ENCODE assay signal across 11 cellular contexts in the genomic region with DNA sequence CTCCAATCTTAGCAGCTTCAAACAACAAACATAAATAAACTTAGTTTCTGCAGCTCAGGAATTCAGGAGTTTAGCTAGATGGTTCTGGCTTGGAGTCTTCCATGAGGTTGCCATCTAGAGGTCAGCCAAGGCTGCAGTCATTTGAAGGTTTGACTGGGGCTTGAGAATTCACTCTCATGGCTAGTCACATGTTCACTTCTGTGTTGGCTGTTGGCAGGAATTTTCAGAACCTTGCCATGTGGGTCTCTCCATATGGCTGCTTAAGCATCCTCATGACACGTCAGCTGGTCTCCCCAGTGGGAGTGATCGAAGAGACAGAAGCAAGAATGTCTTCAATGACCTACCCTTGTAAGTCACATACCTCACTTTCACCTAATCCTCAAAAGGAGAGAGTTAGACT.
DNase-seq lines count a peak whose midpoint lies in the region; ATAC-seq and TF ChIP-seq lines count a peak whose summit lies in the region.
"Had no signal": no experiment of that assay in that cellular context is flagged by ENCODE, and none has a peak within 500 bp of the region (broad histone marks: within the 10 kb centered on the region; RNA-seq: fewer than 3 reads in every experiment).

No MANE protein-coding gene starts in this region.

- ATAC-seq in HG03095 (IDR thresholded peaks at IDR 0.05; ENCODE audit: unreplicated experiment) (no peak), HG03342 (IDR thresholded peaks at IDR 0.05; ENCODE audit: unreplicated experiment) (no peak), upper lobe of left lung (ENCODE audit: low FRiP score in 2 of 2) (no peak)

- H3K36me3 ChIP-seq in A673 (ENCODE audit: insufficient read depth, low read length, poor library complexity, severe bottlenecking) (no peaks in the 10 kb centered on the region), upper lobe of left lung (no peaks in the 10 kb centered on the region)

- in situ Hi-C loops in GM13977 (cut with MboI; ENCODE audit: low pct_unique_long_range_greater_than_20kb, low sequenced_read_pairs, unreplicated experiment) = no loop called here
- in situ Hi-C loops in SK-MEL-5 (cut with HindIII; ENCODE audit: low pct_unique_long_range_greater_than_20kb, low sequenced_read_pairs) = no loop called here

- H3K27ac Mint-ChIP-seq in glutamatergic neuron (ENCODE audit: unreplicated experiment) = no peak overlapping the region
- H3K27ac Mint-ChIP-seq: activated naive CD4-positive, alpha-beta T cell treated with anti-CD3 and anti-CD28 coated beads, Interleukin-2, amount 10 ng/mL, durations not matched to agents 7 days and 5 days had no signal

- no peak for TF ChIP-seq EP300 in upper lobe of left lung (IDR thresholded peaks at IDR 0.05)

- CTCF ChIA-PET in A673 (lab: Charles Lee) = interaction anchor here (0.7 kb wide), 1 partner anchor 425 kb away, joined by 3 read pairs; no protein-coding TSS in a partner anchor

- peak; percentile 29; the same call in 1 of the 2 replicates for TF ChIP-seq CTCF in A673 (conservative IDR thresholded peaks at IDR 0.05; ENCODE audit: low read depth, low read length)
- peak; percentile 32 for TF ChIP-seq CTCF in GM13977 (IDR thresholded peaks at IDR 0.05; ENCODE audit: extremely low read depth, insufficient read depth, missing control alignments)
- peak; percentile 25 for TF ChIP-seq CTCF in glutamatergic neuron (IDR thresholded peaks at IDR 0.05; ENCODE audit: partially characterized antibody, unreplicated experiment)
- TF ChIP-seq CTCF in upper lobe of left lung (IDR thresholded peaks at IDR 0.05) = no peak

- H3K4me3 ChIP-seq in A673 (ENCODE audit: low read depth, low read length, poor library complexity, severe bottlenecking) (no peak overlapping the region), upper lobe of left lung (no peak overlapping the region)

- DNase-seq in A673 (ENCODE audit: low spot score) = peak; percentile 10
- DNase-seq in GM13977 (ENCODE audit: low spot score) = no peak
- peak; percentile 66 for DNase-seq in SK-MEL-5 (ENCODE audit: low read depth, low spot score)
- no peak for DNase-seq in glutamatergic neuron
- DNase-seq in AML-193 (lab: John Stamatoyannopoulos, UW) = no peak
- DNase-seq in upper lobe of left lung = no peak
- DNase-seq: activated CD4-positive, alpha-beta T cell treated with anti-CD3 and anti-CD28 coated beads for 1 hour; activated naive CD4-positive, alpha-beta T cell treated with anti-CD3 and anti-CD28 coated beads, Interleukin-2, amount 10 ng/mL, durations not matched to agents 7 days and 5 days; stimulated activated CD4-positive, alpha-beta T cell treated with anti-CD3 and anti-CD28 coated beads, Interleukin-15, amount 100 ng/mL, for 24 hours had no signal

- POLR2A ChIA-PET in A673 (lab: Charles Lee; ENCODE audit: low non-redundant PET) = no interaction called here

- H3K4me1 ChIP-seq in A673 (ENCODE audit: insufficient read depth, low read length, poor library complexity, severe bottlenecking) (no peaks in the 10 kb centered on the region), upper lobe of left lung (no peaks in the 10 kb centered on the region)

- BruUV-seq in A673 (replicated peaks; lab: Mats Ljungman, UMichigan) = no TSS peak

- no peaks in the 10 kb centered on the region for H3K4me1 Mint-ChIP-seq in glutamatergic neuron (ENCODE audit: low read depth, unreplicated experiment)
- H3K4me1 Mint-ChIP-seq: activated naive CD4-positive, alpha-beta T cell treated with anti-CD3 and anti-CD28 coated beads, Interleukin-2, amount 10 ng/mL, durations not matched to agents 7 days and 5 days had no signal

- TF ChIP-seq POLR2A in upper lobe of left lung (IDR thresholded peaks at IDR 0.05) = no peak

- H3K27me3 ChIP-seq in A673 (replicated peaks; ENCODE audit: insufficient read depth, low read depth, low read length, poor library complexity) (no peaks in the 10 kb centered on the region), upper lobe of left lung (no peaks in the 10 kb centered on the region)

- no peak overlapping the region for H3K27ac ChIP-seq in A673 (ENCODE audit: low read depth, low read length, poor library complexity, severe bottlenecking)
- no peak overlapping the region for H3K27ac ChIP-seq in upper lobe of left lung

- H3K9me3 ChIP-seq in A673 (ENCODE audit: low read depth, low read length, poor library complexity, severe bottlenecking) = no peaks in the 10 kb centered on the region
- no peaks in the 10 kb centered on the region for H3K9me3 ChIP-seq in upper lobe of left lung

- peaks cover 2% of the 10 kb centered on the region for H3K9me3 Mint-ChIP-seq in glutamatergic neuron (ENCODE audit: unreplicated experiment)

- H3K36me3 Mint-ChIP-seq in glutamatergic neuron (ENCODE audit: unreplicated experiment) = no peaks in the 10 kb centered on the region
- H3K36me3 Mint-ChIP-seq: activated naive CD4-positive, alpha-beta T cell treated with anti-CD3 and anti-CD28 coated beads, Interleukin-2, amount 10 ng/mL, durations not matched to agents 7 days and 5 days had no signal

- no peaks in the 10 kb centered on the region for H3K27me3 Mint-ChIP-seq in glutamatergic neuron (ENCODE audit: unreplicated experiment)
- H3K27me3 Mint-ChIP-seq: activated naive CD4-positive, alpha-beta T cell treated with anti-CD3 and anti-CD28 coated beads, Interleukin-2, amount 10 ng/mL, durations not matched to agents 7 days and 5 days had no signal

- 66 to 86% methylated on average over 2 of the region's 2 CpGs for WGBS in upper lobe of left lung, 2 donors

- H3K4me3 Mint-ChIP-seq in glutamatergic neuron (ENCODE audit: unreplicated experiment) = no peak overlapping the region
- H3K4me3 Mint-ChIP-seq: activated naive CD4-positive, alpha-beta T cell treated with anti-CD3 and anti-CD28 coated beads, Interleukin-2, amount 10 ng/mL, durations not matched to agents 7 days and 5 days had no signal

- intact Hi-C loops in A673 (cut with micrococcal nuclease; ENCODE audit: unreplicated experiment) = no loop called here

Comparison
In these comparisons a context has a peak if more than half of its experiments do, and no peak if none do; other contexts are left out.
1. DNase-seq: peak in A673 (single experiment) and SK-MEL-5 (single experiment); none in GM13977 (single experiment), glutamatergic neuron (single experiment), AML-193 (0 of 2) and upper lobe of left lung (0 of 2).
2. CTCF ChIP-seq: peak in A673 (single experiment), GM13977 (single experiment) and glutamatergic neuron (single experiment); none in upper lobe of left lung (0 of 6).